ENCODE assay signal across 10 cellular contexts in the genomic region with DNA sequence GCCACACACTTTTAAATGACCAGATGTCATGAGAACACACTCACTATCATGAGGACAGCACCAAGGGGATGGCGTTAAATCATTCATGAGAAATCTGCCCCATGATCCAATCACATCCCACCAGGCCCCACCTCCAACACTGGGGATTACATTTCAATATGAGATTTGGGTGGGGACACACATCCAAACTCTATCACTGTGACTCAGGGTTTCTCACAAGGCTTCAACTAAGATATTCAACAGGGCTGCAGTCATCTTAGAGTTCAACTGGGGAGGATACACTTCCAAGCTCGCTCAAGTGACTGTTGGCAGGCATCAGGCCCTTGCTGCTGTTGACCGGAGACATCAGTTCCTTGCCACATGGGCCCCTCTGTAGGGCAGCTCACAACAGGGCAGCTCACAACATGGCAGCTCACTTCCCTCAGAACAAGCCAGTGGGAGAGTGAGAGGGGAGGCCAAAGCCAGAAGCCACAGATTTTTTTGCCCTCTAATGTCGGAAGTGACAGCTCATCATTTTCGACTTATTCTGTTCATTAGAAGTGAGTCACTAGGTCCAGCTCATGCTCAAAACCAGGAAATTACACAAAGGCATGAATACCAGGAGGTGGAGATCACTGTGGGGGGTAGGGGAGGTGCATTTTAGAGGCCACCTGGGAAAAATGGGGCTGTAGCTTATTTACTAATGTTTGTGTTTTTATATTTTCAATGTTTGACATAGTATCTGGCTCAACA. TPM values are rescaled to one million over a fixed set of nuclear protein-coding genes. Genes with fewer than 3 reads are reported as not detected.
A peak's percentile ranks its signal among the peaks of the same experiment; 100 is the strongest.
DNase-seq lines count a peak whose midpoint lies in the region; ATAC-seq and TF ChIP-seq lines count a peak whose summit lies in the region.
"Had no signal": no experiment of that assay in that cellular context is flagged by ENCODE, and none has a peak within 500 bp of the region (broad histone marks: within the 10 kb centered on the region; RNA-seq: fewer than 3 reads in every experiment).

No MANE protein-coding gene starts in this region.

- H3K4me1 ChIP-seq in GM23248 (ENCODE audit: insufficient read depth) (peaks cover 39% of the 10 kb centered on the region), fibroblast of lung (ENCODE audit: control insufficient read depth, extremely low read depth, insufficient read depth, low read length) (peaks cover 6% of the 10 kb centered on the region), smooth muscle cell (ENCODE audit: low read depth) (peaks cover 3% of the 10 kb centered on the region), BE2C (peaks cover 15% of the 10 kb centered on the region)
- H3K4me1 ChIP-seq: colonic mucosa had no signal

- no peak for TF ChIP-seq CTCF in RWPE1 (conservative IDR thresholded peaks at IDR 0.05; ENCODE audit: low read depth)
- TF ChIP-seq CTCF in fibroblast of lung (conservative IDR thresholded peaks at IDR 0.05 in 1 of 2, IDR thresholded peaks at IDR 0.05 in 1 of 2; ENCODE audit: low read depth in 1 of 2, low read length in 2 of 2) = no peak
- no peak for TF ChIP-seq CTCF in smooth muscle cell (IDR thresholded peaks at IDR 0.05; ENCODE audit: borderline replicate concordance, insufficient read depth, poor library complexity, severe bottlenecking)
- no peak for TF ChIP-seq CTCF in BE2C (IDR thresholded peaks at IDR 0.05; ENCODE audit: low read depth, low read length)

- in situ Hi-C loops in GM23248 (cut with MboI) = no loop called here

- POLR2A ChIA-PET in RWPE1 (lab: Yijun Ruan, JAX; ENCODE audit: low non-redundant PET) = no interaction called here

- H3K9ac ChIP-seq in GM23248 = peak overlapping the region; percentile 72
- no peak overlapping the region for H3K9ac ChIP-seq in fibroblast of lung (ENCODE audit: insufficient read depth, low read length)
- H3K9ac ChIP-seq in smooth muscle cell (ENCODE audit: low read depth) = peak overlapping the region; percentile 97

- H2AFZ ChIP-seq in GM23248 (peak overlapping the region; percentile 77), fibroblast of lung (ENCODE audit: low read length) (peak overlapping the region; percentile 84), smooth muscle cell (ENCODE audit: low read depth) (no peak overlapping the region)

- H3F3A ChIP-seq in GM23248 (ENCODE audit: insufficient read depth) = peaks cover 15% of the 10 kb centered on the region
- H3F3A ChIP-seq in smooth muscle cell (ENCODE audit: low read depth) = no peaks in the 10 kb centered on the region

- CTCF ChIA-PET in RWPE1 (lab: Yijun Ruan, JAX) = no interaction called here

- 51% methylated on average over 5 of the region's 5 CpGs for WGBS in GM23248 (ENCODE audit: low coverage in 1 of 2, low lambda C conversion rate in 2 of 2, missing lambda C conversion rate in 2 of 2), 2 experiments
- 68% methylated on average over 5 of the region's 5 CpGs for WGBS in smooth muscle cell (ENCODE audit: low lambda C conversion rate)

- no peaks in the 10 kb centered on the region for H3K36me3 ChIP-seq in GM23248 (ENCODE audit: low read depth)
- no peaks in the 10 kb centered on the region for H3K36me3 ChIP-seq in fibroblast of lung (ENCODE audit: control insufficient read depth, insufficient read depth, low read length)
- H3K36me3 ChIP-seq in smooth muscle cell (ENCODE audit: low read depth) = no peaks in the 10 kb centered on the region
- no peaks in the 10 kb centered on the region for H3K36me3 ChIP-seq in BE2C
- H3K36me3 ChIP-seq: colonic mucosa, neutrophil had no signal

- no peaks in the 10 kb centered on the region for H3K9me2 ChIP-seq in GM23248 (ENCODE audit: insufficient read depth)

- no peaks in the 10 kb centered on the region for H3K27me3 ChIP-seq in GM23248 (replicated peaks; ENCODE audit: insufficient read depth)
- no peaks in the 10 kb centered on the region for H3K27me3 ChIP-seq in fibroblast of lung (ENCODE audit: control insufficient read depth, insufficient read depth, low read length)
- H3K27me3 ChIP-seq in smooth muscle cell (ENCODE audit: low read depth) = no peaks in the 10 kb centered on the region
- no peaks in the 10 kb centered on the region for H3K27me3 ChIP-seq in BE2C
- H3K27me3 ChIP-seq: colonic mucosa, neutrophil had no signal

- H3K27ac ChIP-seq in GM23248 (peak overlapping the region; percentile 97), RWPE1 (peak overlapping the region; percentile 80), fibroblast of lung (ENCODE audit: insufficient read depth, low read length) (peak overlapping the region; percentile 89), smooth muscle cell (ENCODE audit: low read depth) (peak overlapping the region; percentile 99)
- H3K27ac ChIP-seq: colonic mucosa, neutrophil had no signal

- ATAC-seq in GM18517 (IDR thresholded peaks at IDR 0.05; ENCODE audit: unreplicated experiment) = no peak

- H3K4me2 ChIP-seq in GM23248 (ENCODE audit: unreplicated experiment) (peak overlapping the region; percentile 52), fibroblast of lung (ENCODE audit: extremely low read depth, insufficient read depth, low read length) (no peak overlapping the region), smooth muscle cell (peak overlapping the region; percentile 57)

- H4K20me1 ChIP-seq in GM23248 (ENCODE audit: insufficient read depth) (no peaks in the 10 kb centered on the region), fibroblast of lung (ENCODE audit: control insufficient read depth, extremely low read depth, insufficient read depth, low read length) (no peaks in the 10 kb centered on the region), smooth muscle cell (ENCODE audit: low read depth) (no peaks in the 10 kb centered on the region)

- H3K79me2 ChIP-seq in GM23248 (ENCODE audit: insufficient read depth) (no peaks in the 10 kb centered on the region), fibroblast of lung (ENCODE audit: control insufficient read depth, insufficient read depth, low read length) (no peaks in the 10 kb centered on the region), smooth muscle cell (ENCODE audit: low read depth) (no peaks in the 10 kb centered on the region)

- H3K9me3 ChIP-seq in GM23248 (ENCODE audit: low read depth) = no peaks in the 10 kb centered on the region
- no peaks in the 10 kb centered on the region for H3K9me3 ChIP-seq in fibroblast of lung (ENCODE audit: control insufficient read depth, insufficient read depth, low read depth, low read length)
- no peaks in the 10 kb centered on the region for H3K9me3 ChIP-seq in smooth muscle cell (replicated peaks; ENCODE audit: low read depth)
- H3K9me3 ChIP-seq in BE2C = no peaks in the 10 kb centered on the region
- H3K9me3 ChIP-seq: colonic mucosa, neutrophil had no signal

- DNase-seq in GM23248 = peak; percentile 95
- DNase-seq in RWPE1 (ENCODE audit: low spot score) = peak; percentile 74
- DNase-seq in fibroblast of lung (ENCODE audit: low read depth in 2 of 2) = peak; percentile 87 to 96
- DNase-seq in smooth muscle cell (lab: John Stamatoyannopoulos, UW; ENCODE audit: unreplicated experiment) = no peak
- DNase-seq in BE2C = no peak
- no peak for DNase-seq in NCI-H524 (lab: John Stamatoyannopoulos, UW)
- DNase-seq: colonic mucosa, NCI-H82 had no signal

- H3K4me3 ChIP-seq in GM23248 = no peak overlapping the region
- H3K4me3 ChIP-seq in fibroblast of lung (replicated peaks in 1 of 4; ENCODE audit: control extremely low read depth in 1 of 4, insufficient read depth in 1 of 4, low read depth in 3 of 4, low read length in 4 of 4) = no peak overlapping the region
- no peak overlapping the region for H3K4me3 ChIP-seq in smooth muscle cell
- H3K4me3 ChIP-seq in BE2C (ENCODE audit: low read depth, low read length) = no peak overlapping the region
- H3K4me3 ChIP-seq: colonic mucosa had no signal

RNA-seq across cellular contexts. Expression of a gene that starts 50.8 kb away (rescaled TPM):
- 0.51 and 6.4 TPM in 2 replicates for total RNA-seq in GM23248 (2014; rRNA removed; shearing (Covaris generic))
- polyA plus RNA-seq in GM23248 (2016; fragmentation: Nextera tagmentation; extraction: Ambion mirVana) (4.2 and 4.7 TPM in 2 replicates), fibroblast of lung (0.90 and 1.1 TPM in 2 replicates), smooth muscle cell (58.0 and 177 TPM in 2 replicates)
- total RNA-seq in fibroblast of lung (0.26 and 1.8 TPM in 2 replicates), smooth muscle cell (155 and 181 TPM in 2 replicates)
- polyA plus RNA-seq in fibroblast of lung (2012) = 0.89 and 1.1 TPM in 2 replicates
- polyA minus RNA-seq in fibroblast of lung (ENCODE audit: low replicate concordance) = 1.1 TPM in 1 of 2 replicates, not detected in the other
- polyA plus RNA-seq in BE2C (2012; ENCODE audit: insufficient read depth, insufficient read length, low read depth) = not detected

Comparison
In these comparisons a context has a peak if more than half of its experiments do, and no peak if none do; other contexts are left out.
1. DNase-seq: peak in GM23248 (single experiment), RWPE1 (single experiment) and fibroblast of lung (2 of 2); none in smooth muscle cell (single experiment), BE2C (single experiment) and NCI-H524 (0 of 2).
2. RNA of a gene that starts 50.8 kb away (total RNA-seq): 155 to 181 TPM in smooth muscle cell; 0.51 to 6.4 TPM in GM23248 and 0.26 to 1.8 TPM in fibroblast of lung; every median in the first group is over 10 times any median in the second.
3. Peak in every context shown above with its lines, with median percentiles within 50 percentile points of each other: H3K27ac ChIP-seq.